2 cellular contexts compared by ENCODE assay signal in genomic region chr7:101832681-101833375, GRCh38.
TF ChIP-seq lines count a peak whose summit lies in the region.

No MANE protein-coding gene starts in this region.

TF ChIP-seq in GM23338, 12 proteins besides CTCF, POLR2A, EP300 and RAD21 (continued from another document):
- TF ChIP-seq ZNF462 (CRISPR knock-in tag; IDR thresholded peaks at IDR 0.05) = no peak
- TF ChIP-seq CREB1 (CRISPR knock-in tag; IDR thresholded peaks at IDR 0.05; ENCODE audit: low read depth) = no peak
- TF ChIP-seq EZH2phosphoT487 (IDR thresholded peaks at IDR 0.05; ENCODE audit: unreplicated experiment) = no peak
- no peak for TF ChIP-seq EZH2 (IDR thresholded peaks at IDR 0.05; ENCODE audit: low read depth, unreplicated experiment)
- no peak for TF ChIP-seq ETS1 (IDR thresholded peaks at IDR 0.05)
- no peak for TF ChIP-seq JUNB (IDR thresholded peaks at IDR 0.05; ENCODE audit: unreplicated experiment)
- no peak for TF ChIP-seq ZNF331 (CRISPR knock-in tag; IDR thresholded peaks at IDR 0.05; ENCODE audit: low read depth)
- TF ChIP-seq ZNF114 (CRISPR knock-in tag; IDR thresholded peaks at IDR 0.05) = no peak
- TF ChIP-seq NANOG (IDR thresholded peaks at IDR 0.05; ENCODE audit: borderline replicate concordance) = no peak
- no peak for TF ChIP-seq POLR2AphosphoS5 (IDR thresholded peaks at IDR 0.05; ENCODE audit: low read depth)
TF ChIP-seq in GM23338: peak in this region for 0.

TF ChIP-seq in WTC11, 78 proteins besides CTCF, POLR2A, EP300 and RAD21 (continued from another document):
- TF ChIP-seq ZBTB43 (CRISPR knock-in tag; IDR thresholded peaks at IDR 0.05) (no peak), TEAD1 (CRISPR knock-in tag; IDR thresholded peaks at IDR 0.05) (no peak), GTF2I (CRISPR knock-in tag; conservative IDR thresholded peaks at IDR 0.05) (0 out of 2 replicates have a peak, but pooled peaks have one; percentile 4), HMGXB4 (CRISPR knock-in tag; IDR thresholded peaks at IDR 0.05) (no peak)
